16 cellular contexts compared by ENCODE assay signal in the genomic region with DNA sequence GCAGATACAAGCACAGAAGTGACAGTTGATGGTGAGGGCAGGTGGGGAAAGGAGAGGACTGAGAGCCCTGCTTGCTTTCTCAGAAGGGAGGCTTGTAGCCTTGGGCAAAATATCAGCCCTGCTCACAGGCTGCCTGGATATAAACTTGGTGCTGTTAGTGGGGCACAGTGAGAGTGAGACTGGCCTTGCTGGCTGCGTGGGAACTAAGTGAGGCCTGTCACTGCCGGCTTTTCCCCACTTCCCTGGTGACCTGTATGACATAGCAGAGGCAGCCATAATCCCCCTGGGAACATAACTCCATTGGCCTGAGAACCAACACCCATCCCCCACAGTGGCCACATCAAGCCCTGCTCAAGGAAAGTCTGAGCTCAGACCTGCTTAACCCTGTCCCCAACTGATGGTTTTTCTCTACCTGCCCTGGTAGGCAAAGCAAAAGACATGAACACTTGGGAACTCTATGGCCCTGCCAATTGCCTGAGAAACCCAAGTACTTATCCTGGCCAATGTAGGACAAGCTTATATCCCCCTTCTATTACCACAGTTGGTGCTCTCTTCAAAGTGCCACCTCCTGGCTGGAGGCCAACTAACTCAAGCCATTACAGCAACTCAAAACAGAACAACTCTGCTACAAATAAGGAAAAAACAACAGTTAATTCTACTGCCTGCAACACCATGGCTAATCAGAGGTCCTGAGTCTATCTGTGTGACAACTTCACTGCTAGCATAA.
"Had no signal": no experiment of that assay in that cellular context is flagged by ENCODE, and none has a peak within 500 bp of the region (broad histone marks: within the 10 kb centered on the region; RNA-seq: fewer than 3 reads in every experiment).

No MANE protein-coding gene starts in this region.

- H3K27ac Mint-ChIP-seq: activated CD4-positive, alpha-beta memory T cell treated with anti-CD3 and anti-CD28 coated beads for 36 hours; activated naive CD8-positive, alpha-beta T cell treated with anti-CD3 and anti-CD28 coated beads, Interleukin-2, amount 10 ng/mL, durations not matched to agents 7 days and 5 days had no signal

- H3K4me1 ChIP-seq: breast epithelium, parathyroid adenoma, stomach, vagina had no signal

- H3K4me3 Mint-ChIP-seq: activated CD4-positive, alpha-beta memory T cell treated with anti-CD3 and anti-CD28 coated beads for 36 hours; activated naive CD8-positive, alpha-beta T cell treated with anti-CD3 and anti-CD28 coated beads, Interleukin-2, amount 10 ng/mL, durations not matched to agents 7 days and 5 days had no signal

- ATAC-seq: esophagus mucosa had no signal

- H3K36me3 ChIP-seq: breast epithelium, stomach, thoracic aorta, vagina had no signal

- H3K9ac ChIP-seq: parathyroid adenoma had no signal

- H3K27me3 Mint-ChIP-seq: activated CD4-positive, alpha-beta memory T cell treated with anti-CD3 and anti-CD28 coated beads for 36 hours had no signal

- H3K4me1 Mint-ChIP-seq: activated naive CD8-positive, alpha-beta T cell treated with anti-CD3 and anti-CD28 coated beads, Interleukin-2, amount 10 ng/mL, durations not matched to agents 7 days and 5 days had no signal

- H3K27me3 ChIP-seq: breast epithelium, stomach, vagina had no signal

- DNase-seq: activated CD4-positive, alpha-beta memory T cell treated with anti-CD3 and anti-CD28 coated beads for 36 hours; activated naive CD8-positive, alpha-beta T cell treated with anti-CD3 and anti-CD28 coated beads, Interleukin-2, amount 10 ng/mL, durations not matched to agents 7 days and 5 days; anterior cingulate cortex; dorsolateral prefrontal cortex; hippocampal formation; kidney glomerular epithelial cell; midbrain; retina; stimulated activated CD4-positive, alpha-beta T cell treated with anti-CD3 and anti-CD28 coated beads, Interleukin-15, amount 100 ng/mL, for 24 hours; stimulated activated CD4-positive, alpha-beta T cell treated with anti-CD3 and anti-CD28 coated beads, Interleukin-4, amount 100 ng/mL, for 24 hours; stomach had no signal

- H3K4me3 ChIP-seq: breast epithelium, dorsolateral prefrontal cortex, stomach, thoracic aorta, vagina had no signal

- H3K27ac ChIP-seq: breast epithelium, dorsolateral prefrontal cortex, parathyroid adenoma, stomach, thoracic aorta, vagina had no signal

- H3K36me3 Mint-ChIP-seq: activated CD4-positive, alpha-beta memory T cell treated with anti-CD3 and anti-CD28 coated beads for 36 hours; activated naive CD8-positive, alpha-beta T cell treated with anti-CD3 and anti-CD28 coated beads, Interleukin-2, amount 10 ng/mL, durations not matched to agents 7 days and 5 days had no signal

- H2AFZ ChIP-seq: parathyroid adenoma had no signal
